ENCODE assay signal across 8 cellular contexts in genomic region chr1:15617874-15618684, GRCh38. TPM values are rescaled to one million over a fixed set of nuclear protein-coding genes. Genes with fewer than 3 reads are reported as not detected.
DNase-seq lines count a peak whose midpoint lies in the region; ATAC-seq and TF ChIP-seq lines count a peak whose summit lies in the region.

No MANE protein-coding gene starts in this region.

- H3F3A ChIP-seq in neural progenitor cell (ENCODE audit: low read depth) = peaks cover 21% of the 10 kb centered on the region

- H2AFZ ChIP-seq in neural progenitor cell (replicated peaks) = peak overlapping the region; percentile 86

- ATAC-seq in HG02852 (IDR thresholded peaks at IDR 0.05; ENCODE audit: unreplicated experiment) = peak; percentile 42
- ATAC-seq in activated T-cell treated with anti-CD3 and anti-CD28 coated beads, Interleukin-2, amount 50 U/mL, for 4 hours = peak; percentile 18 to 35
- no peak for ATAC-seq in HG02973 (IDR thresholded peaks at IDR 0.05; ENCODE audit: unreplicated experiment)

- peaks cover 56% of the 10 kb centered on the region for H3K79me2 ChIP-seq in neural progenitor cell (ENCODE audit: low read depth)

- H3K27ac Mint-ChIP-seq in neural progenitor cell = peak overlapping the region; percentile 84

- H3K9ac ChIP-seq in neural progenitor cell = peak overlapping the region; percentile 76

- H3K9me3 Mint-ChIP-seq in activated T-cell treated with anti-CD3 and anti-CD28 coated beads, Interleukin-2, amount 50 U/mL, for 4 hours = no peaks in the 10 kb centered on the region
- H3K9me3 Mint-ChIP-seq in neural progenitor cell = no peaks in the 10 kb centered on the region

- no peak for TF ChIP-seq CTCF in foreskin fibroblast (IDR thresholded peaks at IDR 0.05; ENCODE audit: low read depth, low read length)
- no peak for TF ChIP-seq CTCF in neural progenitor cell (IDR thresholded peaks at IDR 0.05)

- H3K4me3 ChIP-seq in foreskin fibroblast (ENCODE audit: low read depth in 1 of 2, low read length in 2 of 2) = peak overlapping the region; percentile 86 to 98
- H3K4me3 ChIP-seq in neural progenitor cell = peak overlapping the region; percentile 84

- H4K20me1 ChIP-seq in neural progenitor cell (ENCODE audit: low read depth) = peaks cover 32% of the 10 kb centered on the region

- no peaks in the 10 kb centered on the region for H3K27me3 Mint-ChIP-seq in activated T-cell treated with anti-CD3 and anti-CD28 coated beads, Interleukin-2, amount 50 U/mL, for 4 hours (ENCODE audit: low read depth)
- peaks cover 10% of the 10 kb centered on the region for H3K27me3 Mint-ChIP-seq in neural progenitor cell (ENCODE audit: insufficient read depth, low read depth)

- no peaks in the 10 kb centered on the region for H3K9me3 ChIP-seq in neural progenitor cell (ENCODE audit: low read depth)

- H3K4me1 ChIP-seq in neural progenitor cell = peaks cover 18% of the 10 kb centered on the region

- H3K36me3 ChIP-seq in neural progenitor cell = no peaks in the 10 kb centered on the region

- H3K36me3 Mint-ChIP-seq in activated T-cell treated with anti-CD3 and anti-CD28 coated beads, Interleukin-2, amount 50 U/mL, for 4 hours (ENCODE audit: insufficient read depth) = peaks cover 9% of the 10 kb centered on the region
- no peaks in the 10 kb centered on the region for H3K36me3 Mint-ChIP-seq in neural progenitor cell

- H3K27ac ChIP-seq in neural progenitor cell = peak overlapping the region; percentile 85

- peak; percentile 11 for DNase-seq in activated CD4-positive, alpha-beta T cell treated with anti-CD3 and anti-CD28 coated beads for 1 hour
- no peak for DNase-seq in activated CD4-positive, alpha-beta T cell treated with anti-CD3 and anti-CD28 coated beads, Interleukin-2, amount 50 U/mL, for 1 hour
- DNase-seq in NCI-H146 (lab: John Stamatoyannopoulos, UW) = peak; percentile 50
- no peak for DNase-seq in activated T-cell treated with anti-CD3 and anti-CD28 coated beads, Interleukin-2, amount 50 U/mL, for 4 hours
- DNase-seq in foreskin fibroblast = peak in 1 of 2 donors; percentile 39
- DNase-seq in neural progenitor cell (ENCODE audit: low spot score) = no peak

- peak overlapping the region; percentile 90 for H3K4me3 Mint-ChIP-seq in activated T-cell treated with anti-CD3 and anti-CD28 coated beads, Interleukin-2, amount 50 U/mL, for 4 hours
- H3K4me3 Mint-ChIP-seq in neural progenitor cell = peak overlapping the region; percentile 96

- H3K4me1 Mint-ChIP-seq in activated T-cell treated with anti-CD3 and anti-CD28 coated beads, Interleukin-2, amount 50 U/mL, for 4 hours (ENCODE audit: low read depth) = peaks cover 49% of the 10 kb centered on the region
- peaks cover 27% of the 10 kb centered on the region for H3K4me1 Mint-ChIP-seq in neural progenitor cell

- H3K27me3 ChIP-seq in neural progenitor cell = no peaks in the 10 kb centered on the region

- peak overlapping the region; percentile 81 for H3K4me2 ChIP-seq in neural progenitor cell

RNA-seq across cellular contexts. Expression of gene DDI2, which starts 0.8 kb away (rescaled TPM):
- total RNA-seq in activated T-cell treated with anti-CD3 and anti-CD28 coated beads, Interleukin-2, amount 50 U/mL, for 4 hours = 10 to 100 TPM; 50.1 to 65.4 (median 58.2) TPM
- total RNA-seq in neural progenitor cell (ENCODE audit: low replicate concordance) = 23.3 and 23.8 TPM in 2 replicates

RNA-seq across cellular contexts. Expression of gene AGMAT, which starts 33.2 kb away (rescaled TPM):
- total RNA-seq in activated T-cell treated with anti-CD3 and anti-CD28 coated beads, Interleukin-2, amount 50 U/mL, for 4 hours = 10 to 100 TPM; 21.2 to 23.1 (median 22.8) TPM
- 0.84 and 0.86 TPM in 2 replicates for total RNA-seq in neural progenitor cell (ENCODE audit: low replicate concordance)

Comparison
In these comparisons a context has a peak if more than half of its experiments do, and no peak if none do; other contexts are left out.
1. DNase-seq: peak in activated CD4-positive, alpha-beta T cell treated with anti-CD3 and anti-CD28 coated beads for 1 hour (single experiment) and NCI-H146 (single experiment); none in activated CD4-positive, alpha-beta T cell treated with anti-CD3 and anti-CD28 coated beads, Interleukin-2, amount 50 U/mL, for 1 hour (single experiment), activated T-cell treated with anti-CD3 and anti-CD28 coated beads, Interleukin-2, amount 50 U/mL, for 4 hours (single experiment) and neural progenitor cell (single experiment).
2. RNA of gene AGMAT, which starts 33.2 kb away (total RNA-seq): 21.2 to 23.1 TPM in activated T-cell treated with anti-CD3 and anti-CD28 coated beads, Interleukin-2, amount 50 U/mL, for 4 hours; 0.84 to 0.86 TPM in neural progenitor cell; every median in the first group is over 10 times any median in the second.